In the genomic region with DNA sequence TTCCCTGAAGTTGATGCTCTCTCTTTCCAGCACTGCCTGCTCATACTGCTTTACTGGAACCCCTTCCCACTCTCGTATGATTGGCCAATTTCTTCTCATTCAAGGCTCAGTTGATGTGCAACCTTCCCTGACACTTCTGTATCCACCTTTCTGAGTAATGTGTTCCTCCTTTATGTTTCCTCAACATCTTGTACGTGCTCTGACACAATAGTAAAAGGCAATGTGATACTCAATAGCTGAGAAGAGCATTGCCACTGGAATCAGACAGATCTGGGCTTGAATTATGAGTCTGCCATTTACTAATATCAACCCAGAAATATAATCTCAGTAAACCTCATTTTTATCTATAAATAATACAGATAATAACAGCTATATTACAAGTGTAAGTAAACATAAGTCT, we compare ENCODE assay signal across 1 cellular context.
TF ChIP-seq lines count a peak whose summit lies in the region.

No MANE protein-coding gene starts in this region.

TF ChIP-seq in HepG2, 621 proteins besides CTCF, POLR2A, EP300 and RAD21 (continued from another document):
- no peak for TF ChIP-seq SOX5 (CRISPR knock-in tag; IDR thresholded peaks at IDR 0.05; ENCODE audit: borderline replicate concordance)
- no peak for TF ChIP-seq ARNTL (CRISPR knock-in tag; IDR thresholded peaks at IDR 0.05)
- no peak for TF ChIP-seq ZNF121 (CRISPR knock-in tag; IDR thresholded peaks at IDR 0.05)
- no peak for TF ChIP-seq HCFC1 (IDR thresholded peaks at IDR 0.05; ENCODE audit: low read depth, low read length)
- TF ChIP-seq, protein P1, sequence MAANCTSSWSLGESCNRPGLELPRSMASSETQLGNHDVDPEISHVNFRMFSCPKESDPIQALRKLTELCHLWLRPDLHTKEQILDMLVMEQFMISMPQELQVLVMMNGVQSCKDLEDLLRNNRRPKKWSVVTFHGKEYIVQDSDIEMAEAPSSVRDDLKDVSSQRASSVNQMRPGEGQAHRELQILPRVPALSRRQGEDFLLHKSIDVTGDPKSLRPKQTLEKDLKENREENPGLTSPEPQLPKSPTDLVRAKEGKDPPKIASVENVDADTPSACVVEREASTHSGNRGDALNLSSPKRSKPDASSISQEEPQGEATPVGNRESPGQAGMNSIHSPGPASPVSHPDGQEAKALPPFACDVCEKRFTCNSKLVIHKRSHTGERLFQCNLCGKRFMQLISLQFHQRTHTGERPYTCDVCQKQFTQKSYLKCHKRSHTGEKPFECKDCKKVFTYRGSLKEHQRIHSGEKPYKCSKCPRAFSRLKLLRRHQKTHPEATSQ (CRISPR knock-in tag; IDR thresholded peaks at IDR 0.05; ENCODE audit: borderline replicate concordance) = no peak
- TF ChIP-seq SIX1 (CRISPR knock-in tag; IDR thresholded peaks at IDR 0.05; ENCODE audit: borderline replicate concordance) = no peak
